ENCODE assay signal across 8 cellular contexts in the genomic region with DNA sequence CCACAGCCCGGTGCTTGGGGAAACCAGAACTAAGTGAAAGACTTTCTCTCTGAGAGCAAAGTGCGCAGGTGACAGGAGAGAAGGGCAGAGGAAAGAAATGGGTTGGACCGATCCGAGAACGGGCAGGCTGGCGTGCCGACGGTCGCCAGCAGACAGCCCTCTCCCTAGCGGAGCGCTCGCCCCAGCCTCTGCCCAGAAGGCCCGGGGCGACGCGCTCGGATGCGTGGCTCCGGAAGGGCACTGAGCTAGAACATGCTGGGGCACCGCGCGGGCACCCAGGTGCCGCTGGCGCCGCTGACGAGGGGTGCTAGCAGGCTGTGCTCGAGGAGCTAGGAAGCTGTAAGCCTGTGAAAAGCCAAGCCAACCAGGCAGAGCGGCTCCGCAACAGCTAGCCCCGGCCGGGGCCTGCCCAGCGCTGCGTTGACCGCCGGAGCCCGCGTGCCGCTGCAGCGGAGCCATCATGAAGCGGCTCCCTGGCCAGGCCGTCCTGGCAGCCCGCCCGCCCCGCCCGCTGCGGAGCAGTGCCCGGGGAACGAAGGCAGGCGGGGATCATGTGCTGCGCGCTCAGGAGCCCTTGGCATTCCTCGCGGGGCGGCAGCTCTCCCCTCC. TPM values are rescaled to one million over a fixed set of nuclear protein-coding genes. Genes with fewer than 3 reads are reported as not detected.
DNase-seq lines count a peak whose midpoint lies in the region; ATAC-seq, FAIRE-seq and TF ChIP-seq lines count a peak whose summit lies in the region.

No MANE protein-coding gene starts in this region.

- H3K36me3 ChIP-seq in HUES48 (ENCODE audit: control insufficient read depth, insufficient read depth, low read length) (no peaks in the 10 kb centered on the region), keratinocyte (ENCODE audit: control insufficient read depth in 2 of 2, extremely low read depth in 1 of 2, insufficient read depth in 2 of 2, low read length in 2 of 2) (no peaks in the 10 kb centered on the region), spleen (no peaks in the 10 kb centered on the region)

- H3K9me3 ChIP-seq in HUES48 (ENCODE audit: control insufficient read depth, insufficient read depth, low read length) (no peaks in the 10 kb centered on the region), keratinocyte (ENCODE audit: control insufficient read depth, low read depth, low read length) (no peaks in the 10 kb centered on the region), spleen (no peaks in the 10 kb centered on the region)

- TF ChIP-seq POLR2A in spleen (IDR thresholded peaks at IDR 0.05): no peak

- H3K9ac ChIP-seq in HUES48 (ENCODE audit: low read depth, low read length) (peak overlapping the region; percentile 56; the same call in 1 of the 2 replicates), keratinocyte (ENCODE audit: control insufficient read depth, extremely low read depth, insufficient read depth, low read length) (peak overlapping the region; percentile 64)

- no TSS peak for BruUV-seq in Calu3 (replicated peaks; lab: Mats Ljungman, UMichigan)

- H3K4me3 ChIP-seq in HUES48 (ENCODE audit: low read depth, low read length): peak overlapping the region; percentile 71
- peak overlapping the region; percentile 63 for H3K4me3 ChIP-seq in choroid plexus epithelial cell (ENCODE audit: low read depth, low read length)
- peak overlapping the region; percentile 31 to 69 (median 65) for H3K4me3 ChIP-seq in keratinocyte (ENCODE audit: control insufficient read depth in 2 of 3, extremely low read depth in 1 of 3, insufficient read depth in 2 of 3, low read depth in 1 of 3, low read length in 3 of 3)
- H3K4me3 ChIP-seq in spleen: peak overlapping the region; percentile 28 to 75 (median 48)

- H3K4me1 ChIP-seq in HUES48 (ENCODE audit: control insufficient read depth, insufficient read depth, low read length) (peaks cover 11% of the 10 kb centered on the region; the same call in 1 of the 2 replicates), keratinocyte (ENCODE audit: control insufficient read depth, extremely low read depth, insufficient read depth, low read length) (peaks cover 33% of the 10 kb centered on the region), spleen (peaks cover 0 to 18% (median 15%) of the 10 kb centered on the region in 6 donors)

- no peaks in the 10 kb centered on the region for H4K20me1 ChIP-seq in keratinocyte (ENCODE audit: control insufficient read depth, extremely low read depth, insufficient read depth, low read length)

- ATAC-seq in GM21367 (IDR thresholded peaks at IDR 0.05; ENCODE audit: unreplicated experiment): peak; percentile 73
- ATAC-seq in activated CD4-positive, CD25-positive, alpha-beta regulatory T cell treated with anti-CD3 and anti-CD28 coated beads, Interleukin-2, amount 50 U/mL, for 24 hours: peak; percentile 73 to 76

- no peaks in the 10 kb centered on the region for H3K9me3 Mint-ChIP-seq in Calu3 (ENCODE audit: low read depth, unreplicated experiment)

- no peak for FAIRE-seq in keratinocyte (lab: Jason Lieb, UNC)

- H3K4me3 Mint-ChIP-seq in Calu3 (ENCODE audit: low read depth, unreplicated experiment): peak overlapping the region; percentile 85

- H2AFZ ChIP-seq in keratinocyte (ENCODE audit: control insufficient read depth, low read length): peak overlapping the region; percentile 94

- no peaks in the 10 kb centered on the region for H3K9me1 ChIP-seq in keratinocyte (ENCODE audit: control insufficient read depth, extremely low read depth, insufficient read depth, low read length)

- H3K27ac ChIP-seq in HUES48 (ENCODE audit: low read depth, low read length) (no peak overlapping the region), keratinocyte (ENCODE audit: control insufficient read depth, insufficient read depth, low read length) (peak overlapping the region; percentile 36), spleen (peak overlapping the region in 6 of 8 donors; percentile 29 to 83 (median 63))

- 1 to 4% (median 1%) methylated on average over 35 to 54 of the region's 54 CpGs for WGBS in spleen, 5 donors

- H3K27me3 ChIP-seq in HUES48 (ENCODE audit: control insufficient read depth, insufficient read depth, low read length): peaks cover 39% of the 10 kb centered on the region
- H3K27me3 ChIP-seq in keratinocyte (ENCODE audit: control insufficient read depth, extremely low read depth, insufficient read depth, low read length): no peaks in the 10 kb centered on the region
- peaks cover 0 to 18% (median 0%) of the 10 kb centered on the region in 7 donors for H3K27me3 ChIP-seq in spleen (replicated peaks in 1 of 7)

- CTCF ChIA-PET in Calu3 (lab: Charles Lee): interaction anchor here (0.6 to 0.7 kb wide), 2 partner anchors 62 to 75 kb away, joined by 3 read pairs; no protein-coding TSS in a partner anchor

- H3K4me2 ChIP-seq in keratinocyte (ENCODE audit: control insufficient read depth, extremely low read depth, insufficient read depth, low read depth, low read length): peak overlapping the region; percentile 89

- dilution Hi-C loops in keratinocyte (cut with MboI; ENCODE audit: extremely low pct_ligation_motif_present, low sequenced_read_pairs): no loop called here

- intact Hi-C loops in Calu3 (cut with micrococcal nuclease; ENCODE audit: unreplicated experiment) (no loop called here), spleen (cut with DNase I; ENCODE audit: low total_unique reads) (no loop called here)

- no peaks in the 10 kb centered on the region for H3K79me2 ChIP-seq in keratinocyte (ENCODE audit: control insufficient read depth, insufficient read depth, low read length)

- H3K4me1 Mint-ChIP-seq in Calu3 (ENCODE audit: low read depth, unreplicated experiment): peaks cover 16% of the 10 kb centered on the region

- H3K36me3 Mint-ChIP-seq in Calu3 (ENCODE audit: insufficient read depth, unreplicated experiment): peaks cover 6% of the 10 kb centered on the region

- peak overlapping the region; percentile 56 for H3K27ac Mint-ChIP-seq in Calu3 (ENCODE audit: unreplicated experiment)

- DNase-seq in Calu3: peak; percentile 67
- DNase-seq in choroid plexus epithelial cell (ENCODE audit: low read depth): peak; percentile 46
- no peak for DNase-seq in keratinocyte (ENCODE audit: low read depth, low spot score)
- peak; percentile 93 for DNase-seq in spleen
- DNase-seq in KG1 (lab: John Stamatoyannopoulos, UW): no peak

- TF ChIP-seq CTCF in Calu3 (IDR thresholded peaks at IDR 0.05; ENCODE audit: unreplicated experiment): peak; percentile 9
- TF ChIP-seq CTCF in choroid plexus epithelial cell (conservative IDR thresholded peaks at IDR 0.05; ENCODE audit: low read depth, low read length): no peak
- no peak for TF ChIP-seq CTCF in keratinocyte (optimal IDR thresholded peaks at IDR 0.05 in 1 of 3, IDR thresholded peaks at IDR 0.05 in 1 of 3, conservative IDR thresholded peaks at IDR 0.05 in 1 of 3; ENCODE audit: extremely low read depth in 1 of 3, insufficient read depth in 2 of 3, low read length in 3 of 3)
- no peak for TF ChIP-seq CTCF in spleen (IDR thresholded peaks at IDR 0.05 in 8 of 11, conservative IDR thresholded peaks at IDR 0.05 in 3 of 11)

- H3K27me3 Mint-ChIP-seq in Calu3 (ENCODE audit: unreplicated experiment): no peaks in the 10 kb centered on the region

RNA-seq across cellular contexts. Expression of a gene that starts 22.1 kb away (rescaled TPM):
- 37.2 and 42.8 TPM in 2 replicates for total RNA-seq in Calu3 (2022)
- 52.2 to 99.3 TPM (median 54.4 TPM) in 3 replicates for polyA plus RNA-seq in keratinocyte
- polyA plus RNA-seq in keratinocyte (2011; ENCODE audit: low read depth): 167 TPM
- polyA plus RNA-seq in keratinocyte (2011; cell fraction: cytosol; rRNA removed): 55.6 and 125 TPM in 2 replicates
- 34.4 and 46.8 TPM in 2 replicates for polyA plus RNA-seq in keratinocyte (2011; cell fraction: nucleus; rRNA removed)
- polyA plus RNA-seq in keratinocyte (2012; ENCODE audit: low replicate concordance): 54.5 and 85.9 TPM in 2 replicates
- 5.9 to 58.9 TPM (median 22.4 TPM) in 3 replicates for polyA minus RNA-seq in keratinocyte
- polyA minus RNA-seq in keratinocyte (2011; cell fraction: cytosol; rRNA and poly(A)+ RNA removed): 77.7 TPM
- polyA minus RNA-seq in keratinocyte (2011; cell fraction: nucleus; rRNA and poly(A)+ RNA removed): 27.5 and 43.4 TPM in 2 replicates
- 10 to 100 TPM; 28.8 to 45.8 (median 42.0) TPM for total RNA-seq in spleen
- polyA plus RNA-seq in spleen: 10 to 100 TPM; 23.7 to 31.2 (median 27.9) TPM

Comparison
In these comparisons a context has a peak if more than half of its experiments do, and no peak if none do; other contexts are left out.
1. DNase-seq: peak in Calu3 (single experiment), choroid plexus epithelial cell (single experiment) and spleen (single experiment); none in keratinocyte (single experiment) and KG1 (single experiment).
2. Peak in every context shown above with its lines, with median percentiles within 50 percentile points of each other: H3K4me3 ChIP-seq.